Comparison of ENCODE assay signal across 17 cellular contexts in the genomic region with DNA sequence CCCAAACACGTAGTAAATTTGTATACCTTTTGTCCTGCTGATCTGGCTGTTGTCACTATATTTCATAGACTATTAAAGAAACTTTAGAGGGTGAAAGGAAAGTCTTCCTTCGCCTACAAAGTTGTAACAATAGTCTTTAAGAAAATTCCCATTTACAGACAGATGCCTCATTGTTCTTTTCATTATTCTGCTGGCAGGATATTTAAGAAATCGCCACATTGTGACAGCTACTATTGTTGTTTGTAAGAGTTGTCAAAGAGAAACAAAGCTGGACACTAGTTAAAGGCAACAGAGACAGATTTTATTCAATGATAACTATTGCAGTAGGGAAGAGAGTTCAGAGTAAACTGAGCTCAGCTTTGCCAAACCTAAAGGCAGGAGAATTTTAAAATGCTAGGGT.
DNase-seq lines count a peak whose midpoint lies in the region; ATAC-seq and TF ChIP-seq lines count a peak whose summit lies in the region.
"Had no signal": no experiment of that assay in that cellular context is flagged by ENCODE, and none has a peak within 500 bp of the region (broad histone marks: within the 10 kb centered on the region; RNA-seq: fewer than 3 reads in every experiment).

No MANE protein-coding gene starts in this region.

- H3K27me3 Mint-ChIP-seq in WTC11 (ENCODE audit: low read depth), result peaks cover 64% of the 10 kb centered on the region
- H3K27me3 Mint-ChIP-seq in T-helper 2 cell treated with Interferon-gamma antibody and Interleukin-4, amounts not matched to agents 5 μg/mL and 100 μg/mL, for 36 hours (ENCODE audit: low read depth), result no peaks in the 10 kb centered on the region
- H3K27me3 Mint-ChIP-seq: CD4-positive, CD25-positive, alpha-beta regulatory T cell; CD8-positive, alpha-beta memory T cell had no signal

- peaks cover 10% of the 10 kb centered on the region for H3K36me3 Mint-ChIP-seq in WTC11
- H3K36me3 Mint-ChIP-seq in T-helper 2 cell treated with Interferon-gamma antibody and Interleukin-4, amounts not matched to agents 5 μg/mL and 100 μg/mL, for 36 hours (ENCODE audit: low read depth), result no peaks in the 10 kb centered on the region
- H3K36me3 Mint-ChIP-seq: CD4-positive, CD25-positive, alpha-beta regulatory T cell; CD8-positive, alpha-beta memory T cell had no signal

- no peaks in the 10 kb centered on the region for H3K27me3 ChIP-seq in hepatocyte
- H3K27me3 ChIP-seq: BE2C had no signal

- no peaks in the 10 kb centered on the region for H3K9me3 ChIP-seq in hepatocyte (ENCODE audit: low read depth)
- H3K9me3 ChIP-seq: BE2C had no signal

- CTCF ChIA-PET in WTC11 (lab: Charles Lee), result no interaction called here

- no peak overlapping the region for H3K27ac Mint-ChIP-seq in WTC11
- no peak overlapping the region for H3K27ac Mint-ChIP-seq in T-helper 2 cell treated with Interferon-gamma antibody and Interleukin-4, amounts not matched to agents 5 μg/mL and 100 μg/mL, for 36 hours
- H3K27ac Mint-ChIP-seq: CD4-positive, CD25-positive, alpha-beta regulatory T cell; CD8-positive, alpha-beta memory T cell had no signal

- peak; percentile 39 for ATAC-seq in WTC11
- ATAC-seq in GM21390 (IDR thresholded peaks at IDR 0.05; ENCODE audit: unreplicated experiment), result no peak

- WGBS in hepatocyte (ENCODE audit: low lambda C conversion rate, missing lambda C conversion rate), result 77% methylated on average over 3 of the region's 3 CpGs

- no peaks in the 10 kb centered on the region for H3K36me3 ChIP-seq in hepatocyte (replicated peaks; ENCODE audit: insufficient read depth, low read depth)
- H3K36me3 ChIP-seq: BE2C had no signal

- H3K79me2 ChIP-seq in hepatocyte, result no peaks in the 10 kb centered on the region

- no peak overlapping the region for H3K4me2 ChIP-seq in hepatocyte

- no peak for TF ChIP-seq CTCF in WTC11 (IDR thresholded peaks at IDR 0.05)
- no peak for TF ChIP-seq CTCF in hepatocyte (IDR thresholded peaks at IDR 0.05; ENCODE audit: poor library complexity)

- peaks cover 47% of the 10 kb centered on the region for H3K4me1 Mint-ChIP-seq in WTC11
- H3K4me1 Mint-ChIP-seq in T-helper 2 cell treated with Interferon-gamma antibody and Interleukin-4, amounts not matched to agents 5 μg/mL and 100 μg/mL, for 36 hours (ENCODE audit: low read depth), result no peaks in the 10 kb centered on the region
- H3K4me1 Mint-ChIP-seq: CD4-positive, CD25-positive, alpha-beta regulatory T cell; CD8-positive, alpha-beta memory T cell had no signal

- no peak overlapping the region for H3K27ac ChIP-seq in hepatocyte

- H2AFZ ChIP-seq in hepatocyte, result no peak overlapping the region

- no peaks in the 10 kb centered on the region for H3K4me1 ChIP-seq in hepatocyte (ENCODE audit: insufficient read depth)
- H3K4me1 ChIP-seq: BE2C had no signal

- H4K20me1 ChIP-seq in hepatocyte (ENCODE audit: insufficient read depth, poor library complexity, severe bottlenecking), result no peaks in the 10 kb centered on the region

- POLR2A ChIA-PET in WTC11 (lab: Charles Lee), result no interaction called here

- peak overlapping the region; percentile 1; the same call in 1 of the 2 replicates for H3K4me3 Mint-ChIP-seq in WTC11
- no peak overlapping the region for H3K4me3 Mint-ChIP-seq in T-helper 2 cell treated with Interferon-gamma antibody and Interleukin-4, amounts not matched to agents 5 μg/mL and 100 μg/mL, for 36 hours
- H3K4me3 Mint-ChIP-seq: CD4-positive, CD25-positive, alpha-beta regulatory T cell; CD8-positive, alpha-beta memory T cell; H9 had no signal

- peaks cover 15% of the 10 kb centered on the region for H3K9me3 Mint-ChIP-seq in WTC11
- H3K9me3 Mint-ChIP-seq in T-helper 2 cell treated with Interferon-gamma antibody and Interleukin-4, amounts not matched to agents 5 μg/mL and 100 μg/mL, for 36 hours, result peaks cover 34% of the 10 kb centered on the region

- H3K4me3 ChIP-seq in hepatocyte, result no peak overlapping the region

- DNase-seq in WTC11 (ENCODE audit: low spot score) (no peak), globus pallidus (ENCODE audit: low spot score) (peak; percentile 48), midbrain (lab: John Stamatoyannopoulos, UW) (peak; percentile 7), hepatocyte (ENCODE audit: low spot score) (no peak), NCI-H2196 treated with DMSO at 0.1 percent for 48 hours (lab: John Stamatoyannopoulos, UW; ENCODE audit: unreplicated experiment) (no peak)
- no peak for DNase-seq in T-helper 2 cell treated with Interferon-gamma antibody and Interleukin-4, amounts not matched to agents 5 μg/mL and 100 μg/mL, for 36 hours (ENCODE audit: low spot score)
- DNase-seq: ACHN; BE2C; C1 segment of cervical spinal cord; CD4-positive, CD25-positive, alpha-beta regulatory T cell; CD8-positive, alpha-beta memory T cell; COR-L47; DMS 273 treated with DMSO at 0.1 percent for 48 hours; DMS53; GOT3 had no signal

- no peaks in the 10 kb centered on the region for H3K9me2 ChIP-seq in hepatocyte (replicated peaks; ENCODE audit: insufficient read depth)

TF ChIP-seq in WTC11, 78 proteins besides CTCF, POLR2A, EP300 and RAD21 (continues in another document):
- no peak for TF ChIP-seq ZNF512 (CRISPR knock-in tag; IDR thresholded peaks at IDR 0.05; ENCODE audit: borderline replicate concordance)
- no peak for TF ChIP-seq ATF2 (CRISPR knock-in tag; IDR thresholded peaks at IDR 0.05; ENCODE audit: borderline replicate concordance, low read depth)
- no peak for TF ChIP-seq KAT7 (CRISPR knock-in tag; IDR thresholded peaks at IDR 0.05; ENCODE audit: borderline replicate concordance)
- TF ChIP-seq, protein P1, sequence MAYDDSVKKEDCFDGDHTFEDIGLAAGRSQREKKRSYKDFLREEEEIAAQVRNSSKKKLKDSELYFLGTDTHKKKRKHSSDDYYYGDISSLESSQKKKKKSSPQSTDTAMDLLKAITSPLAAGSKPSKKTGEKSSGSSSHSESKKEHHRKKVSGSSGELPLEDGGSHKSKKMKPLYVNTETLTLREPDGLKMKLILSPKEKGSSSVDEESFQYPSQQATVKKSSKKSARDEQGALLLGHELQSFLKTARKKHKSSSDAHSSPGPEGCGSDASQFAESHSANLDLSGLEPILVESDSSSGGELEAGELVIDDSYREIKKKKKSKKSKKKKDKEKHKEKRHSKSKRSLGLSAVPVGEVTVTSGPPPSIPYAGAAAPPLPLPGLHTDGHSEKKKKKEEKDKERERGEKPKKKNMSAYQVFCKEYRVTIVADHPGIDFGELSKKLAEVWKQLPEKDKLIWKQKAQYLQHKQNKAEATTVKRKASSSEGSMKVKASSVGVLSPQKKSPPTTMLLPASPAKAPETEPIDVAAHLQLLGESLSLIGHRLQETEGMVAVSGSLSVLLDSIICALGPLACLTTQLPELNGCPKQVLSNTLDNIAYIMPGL (CRISPR knock-in tag; IDR thresholded peaks at IDR 0.05), result no peak
- no peak for TF ChIP-seq MYBL2 (CRISPR knock-in tag; IDR thresholded peaks at IDR 0.05)
- TF ChIP-seq TEAD4 (CRISPR knock-in tag; IDR thresholded peaks at IDR 0.05), result no peak
- TF ChIP-seq, protein P2, sequence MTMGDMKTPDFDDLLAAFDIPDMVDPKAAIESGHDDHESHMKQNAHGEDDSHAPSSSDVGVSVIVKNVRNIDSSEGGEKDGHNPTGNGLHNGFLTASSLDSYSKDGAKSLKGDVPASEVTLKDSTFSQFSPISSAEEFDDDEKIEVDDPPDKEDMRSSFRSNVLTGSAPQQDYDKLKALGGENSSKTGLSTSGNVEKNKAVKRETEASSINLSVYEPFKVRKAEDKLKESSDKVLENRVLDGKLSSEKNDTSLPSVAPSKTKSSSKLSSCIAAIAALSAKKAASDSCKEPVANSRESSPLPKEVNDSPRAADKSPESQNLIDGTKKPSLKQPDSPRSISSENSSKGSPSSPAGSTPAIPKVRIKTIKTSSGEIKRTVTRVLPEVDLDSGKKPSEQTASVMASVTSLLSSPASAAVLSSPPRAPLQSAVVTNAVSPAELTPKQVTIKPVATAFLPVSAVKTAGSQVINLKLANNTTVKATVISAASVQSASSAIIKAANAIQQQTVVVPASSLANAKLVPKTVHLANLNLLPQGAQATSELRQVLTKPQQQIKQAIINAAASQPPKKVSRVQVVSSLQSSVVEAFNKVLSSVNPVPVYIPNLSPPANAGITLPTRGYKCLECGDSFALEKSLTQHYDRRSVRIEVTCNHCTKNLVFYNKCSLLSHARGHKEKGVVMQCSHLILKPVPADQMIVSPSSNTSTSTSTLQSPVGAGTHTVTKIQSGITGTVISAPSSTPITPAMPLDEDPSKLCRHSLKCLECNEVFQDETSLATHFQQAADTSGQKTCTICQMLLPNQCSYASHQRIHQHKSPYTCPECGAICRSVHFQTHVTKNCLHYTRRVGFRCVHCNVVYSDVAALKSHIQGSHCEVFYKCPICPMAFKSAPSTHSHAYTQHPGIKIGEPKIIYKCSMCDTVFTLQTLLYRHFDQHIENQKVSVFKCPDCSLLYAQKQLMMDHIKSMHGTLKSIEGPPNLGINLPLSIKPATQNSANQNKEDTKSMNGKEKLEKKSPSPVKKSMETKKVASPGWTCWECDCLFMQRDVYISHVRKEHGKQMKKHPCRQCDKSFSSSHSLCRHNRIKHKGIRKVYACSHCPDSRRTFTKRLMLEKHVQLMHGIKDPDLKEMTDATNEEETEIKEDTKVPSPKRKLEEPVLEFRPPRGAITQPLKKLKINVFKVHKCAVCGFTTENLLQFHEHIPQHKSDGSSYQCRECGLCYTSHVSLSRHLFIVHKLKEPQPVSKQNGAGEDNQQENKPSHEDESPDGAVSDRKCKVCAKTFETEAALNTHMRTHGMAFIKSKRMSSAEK (CRISPR knock-in tag; IDR thresholded peaks at IDR 0.05; ENCODE audit: borderline replicate concordance), result no peak

Comparison
In these comparisons a context has a peak if more than half of its experiments do, and no peak if none do; other contexts are left out.
1. DNase-seq: peak in globus pallidus (single experiment) and midbrain (single experiment); none in WTC11 (single experiment), hepatocyte (single experiment), T-helper 2 cell treated with Interferon-gamma antibody and Interleukin-4, amounts not matched to agents 5 μg/mL and 100 μg/mL, for 36 hours (single experiment) and NCI-H2196 treated with DMSO at 0.1 percent for 48 hours (single experiment).